In genomic region chr15:78915341-78916087, GRCh38 we compare ENCODE assay signal across 1 cellular context.
TF ChIP-seq lines count a peak whose summit lies in the region.

No MANE protein-coding gene starts in this region.

TF ChIP-seq in GM23338, 12 proteins besides CTCF, POLR2A, EP300 and RAD21 (continued from another document):
- TF ChIP-seq, protein P1, sequence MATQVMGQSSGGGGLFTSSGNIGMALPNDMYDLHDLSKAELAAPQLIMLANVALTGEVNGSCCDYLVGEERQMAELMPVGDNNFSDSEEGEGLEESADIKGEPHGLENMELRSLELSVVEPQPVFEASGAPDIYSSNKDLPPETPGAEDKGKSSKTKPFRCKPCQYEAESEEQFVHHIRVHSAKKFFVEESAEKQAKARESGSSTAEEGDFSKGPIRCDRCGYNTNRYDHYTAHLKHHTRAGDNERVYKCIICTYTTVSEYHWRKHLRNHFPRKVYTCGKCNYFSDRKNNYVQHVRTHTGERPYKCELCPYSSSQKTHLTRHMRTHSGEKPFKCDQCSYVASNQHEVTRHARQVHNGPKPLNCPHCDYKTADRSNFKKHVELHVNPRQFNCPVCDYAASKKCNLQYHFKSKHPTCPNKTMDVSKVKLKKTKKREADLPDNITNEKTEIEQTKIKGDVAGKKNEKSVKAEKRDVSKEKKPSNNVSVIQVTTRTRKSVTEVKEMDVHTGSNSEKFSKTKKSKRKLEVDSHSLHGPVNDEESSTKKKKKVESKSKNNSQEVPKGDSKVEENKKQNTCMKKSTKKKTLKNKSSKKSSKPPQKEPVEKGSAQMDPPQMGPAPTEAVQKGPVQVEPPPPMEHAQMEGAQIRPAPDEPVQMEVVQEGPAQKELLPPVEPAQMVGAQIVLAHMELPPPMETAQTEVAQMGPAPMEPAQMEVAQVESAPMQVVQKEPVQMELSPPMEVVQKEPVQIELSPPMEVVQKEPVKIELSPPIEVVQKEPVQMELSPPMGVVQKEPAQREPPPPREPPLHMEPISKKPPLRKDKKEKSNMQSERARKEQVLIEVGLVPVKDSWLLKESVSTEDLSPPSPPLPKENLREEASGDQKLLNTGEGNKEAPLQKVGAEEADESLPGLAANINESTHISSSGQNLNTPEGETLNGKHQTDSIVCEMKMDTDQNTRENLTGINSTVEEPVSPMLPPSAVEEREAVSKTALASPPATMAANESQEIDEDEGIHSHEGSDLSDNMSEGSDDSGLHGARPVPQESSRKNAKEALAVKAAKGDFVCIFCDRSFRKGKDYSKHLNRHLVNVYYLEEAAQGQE (IDR thresholded peaks at IDR 0.05; ENCODE audit: unreplicated experiment): no peak
- TF ChIP-seq EZH2phosphoT487 (IDR thresholded peaks at IDR 0.05; ENCODE audit: unreplicated experiment) (no peak), NANOG (IDR thresholded peaks at IDR 0.05; ENCODE audit: borderline replicate concordance) (no peak), ETS1 (IDR thresholded peaks at IDR 0.05) (no peak)
